ENCODE assay signal across 14 cellular contexts in genomic region chr2:78351208-78351607, GRCh38.
DNase-seq lines count a peak whose midpoint lies in the region; ATAC-seq and TF ChIP-seq lines count a peak whose summit lies in the region.
"Had no signal": no experiment of that assay in that cellular context is flagged by ENCODE, and none has a peak within 500 bp of the region (broad histone marks: within the 10 kb centered on the region; RNA-seq: fewer than 3 reads in every experiment).

No MANE protein-coding gene starts in this region.

- no peaks in the 10 kb centered on the region for H4K20me1 ChIP-seq in hepatocyte (ENCODE audit: insufficient read depth, poor library complexity, severe bottlenecking)

- WGBS in hepatocyte (ENCODE audit: low lambda C conversion rate, missing lambda C conversion rate), result 62% methylated on average over 3 of the region's 3 CpGs

- DNase-seq in BE2C, result no peak
- DNase-seq in KBM-7, result peak; percentile 5
- DNase-seq in RKO (ENCODE audit: low spot score), result peak; percentile 58
- peak; percentile 21 for DNase-seq in hepatocyte (ENCODE audit: low spot score)
- no peak for DNase-seq in activated naive CD4-positive, alpha-beta T cell treated with anti-CD3 and anti-CD28 coated beads, Interleukin-2, amount 10 ng/mL, durations not matched to agents 7 days and 5 days
- DNase-seq in T-helper 2 cell, result no peak
- no peak for DNase-seq in HPDE6-E6E7 (ENCODE audit: extremely low spot score)
- DNase-seq: activated CD4-positive, CD25-positive, alpha-beta regulatory T cell; activated gamma-delta T cell treated with Interleukin-2 at 50 U/mL for 16 hours; naive B cell; NCI-H1436; stimulated activated CD4-positive, alpha-beta T cell treated with anti-CD3 and anti-CD28 coated beads, Interleukin-2, amount 100 ng/mL, for 48 hours; thyroid gland had no signal

- H3K27me3 ChIP-seq in BE2C, result no peaks in the 10 kb centered on the region
- no peaks in the 10 kb centered on the region for H3K27me3 ChIP-seq in hepatocyte
- H3K27me3 ChIP-seq: thyroid gland had no signal

- TF ChIP-seq CTCF in BE2C (IDR thresholded peaks at IDR 0.05; ENCODE audit: low read depth, low read length) (peak; percentile 8; the same call in 1 of the 2 replicates), hepatocyte (IDR thresholded peaks at IDR 0.05; ENCODE audit: poor library complexity) (peak; percentile 60)

- H3K4me3 Mint-ChIP-seq in activated naive CD4-positive, alpha-beta T cell treated with anti-CD3 and anti-CD28 coated beads, Interleukin-2, amount 10 ng/mL, durations not matched to agents 7 days and 5 days, result no peak overlapping the region
- H3K4me3 Mint-ChIP-seq: naive B cell had no signal

- no peak overlapping the region for H3K27ac Mint-ChIP-seq in activated naive CD4-positive, alpha-beta T cell treated with anti-CD3 and anti-CD28 coated beads, Interleukin-2, amount 10 ng/mL, durations not matched to agents 7 days and 5 days
- H3K27ac Mint-ChIP-seq: naive B cell had no signal

- ATAC-seq in HG03457 (IDR thresholded peaks at IDR 0.05; ENCODE audit: unreplicated experiment), result no peak

- no peaks in the 10 kb centered on the region for H3K36me3 ChIP-seq in BE2C
- H3K36me3 ChIP-seq in hepatocyte (replicated peaks; ENCODE audit: insufficient read depth, low read depth), result no peaks in the 10 kb centered on the region
- H3K36me3 ChIP-seq: thyroid gland had no signal

- CTCF ChIA-PET in activated naive CD4-positive, alpha-beta T cell treated with anti-CD3 and anti-CD28 coated beads, Interleukin-2, amount 10 ng/mL, durations not matched to agents 7 days and 5 days (lab: Charles Lee), result no interaction called here

- H2AFZ ChIP-seq in hepatocyte, result no peak overlapping the region

- H3K9me2 ChIP-seq in hepatocyte (replicated peaks; ENCODE audit: insufficient read depth), result no peaks in the 10 kb centered on the region

- H3K9me3 Mint-ChIP-seq in activated naive CD4-positive, alpha-beta T cell treated with anti-CD3 and anti-CD28 coated beads, Interleukin-2, amount 10 ng/mL, durations not matched to agents 7 days and 5 days, result peaks cover 6% of the 10 kb centered on the region

- no peaks in the 10 kb centered on the region for H3K27me3 Mint-ChIP-seq in activated naive CD4-positive, alpha-beta T cell treated with anti-CD3 and anti-CD28 coated beads, Interleukin-2, amount 10 ng/mL, durations not matched to agents 7 days and 5 days
- H3K27me3 Mint-ChIP-seq: naive B cell had no signal

- in situ Hi-C loops in KBM-7 (cut with MboI; ENCODE audit: low pct_unique_long_range_greater_than_20kb, low sequenced_read_pairs), result no loop called here

- H3K79me2 ChIP-seq in hepatocyte, result no peaks in the 10 kb centered on the region

- H3K4me1 ChIP-seq in BE2C (no peaks in the 10 kb centered on the region), hepatocyte (ENCODE audit: insufficient read depth) (no peaks in the 10 kb centered on the region)
- H3K4me1 ChIP-seq: thyroid gland had no signal

- H3K9me3 ChIP-seq in BE2C, result no peaks in the 10 kb centered on the region
- no peaks in the 10 kb centered on the region for H3K9me3 ChIP-seq in hepatocyte (ENCODE audit: low read depth)
- H3K9me3 ChIP-seq: thyroid gland had no signal

- H3K27ac ChIP-seq in hepatocyte, result no peak overlapping the region
- H3K27ac ChIP-seq: thyroid gland had no signal

- no peak overlapping the region for H3K4me2 ChIP-seq in hepatocyte

- H3K4me3 ChIP-seq in BE2C (ENCODE audit: low read depth, low read length) (no peak overlapping the region), hepatocyte (no peak overlapping the region)
- H3K4me3 ChIP-seq: thyroid gland had no signal

- H3K4me1 Mint-ChIP-seq in activated naive CD4-positive, alpha-beta T cell treated with anti-CD3 and anti-CD28 coated beads, Interleukin-2, amount 10 ng/mL, durations not matched to agents 7 days and 5 days, result no peaks in the 10 kb centered on the region
- H3K4me1 Mint-ChIP-seq: naive B cell had no signal

- no peaks in the 10 kb centered on the region for H3K36me3 Mint-ChIP-seq in activated naive CD4-positive, alpha-beta T cell treated with anti-CD3 and anti-CD28 coated beads, Interleukin-2, amount 10 ng/mL, durations not matched to agents 7 days and 5 days
- H3K36me3 Mint-ChIP-seq: naive B cell had no signal

Comparison
In these comparisons a context has a peak if more than half of its experiments do, and no peak if none do; other contexts are left out.
1. DNase-seq: peak in KBM-7 (single experiment), RKO (single experiment) and hepatocyte (single experiment); none in BE2C (single experiment), activated naive CD4-positive, alpha-beta T cell treated with anti-CD3 and anti-CD28 coated beads, Interleukin-2, amount 10 ng/mL, durations not matched to agents 7 days and 5 days (single experiment), T-helper 2 cell (0 of 5) and HPDE6-E6E7 (single experiment).